13 cellular contexts compared by ENCODE assay signal in the genomic region with DNA sequence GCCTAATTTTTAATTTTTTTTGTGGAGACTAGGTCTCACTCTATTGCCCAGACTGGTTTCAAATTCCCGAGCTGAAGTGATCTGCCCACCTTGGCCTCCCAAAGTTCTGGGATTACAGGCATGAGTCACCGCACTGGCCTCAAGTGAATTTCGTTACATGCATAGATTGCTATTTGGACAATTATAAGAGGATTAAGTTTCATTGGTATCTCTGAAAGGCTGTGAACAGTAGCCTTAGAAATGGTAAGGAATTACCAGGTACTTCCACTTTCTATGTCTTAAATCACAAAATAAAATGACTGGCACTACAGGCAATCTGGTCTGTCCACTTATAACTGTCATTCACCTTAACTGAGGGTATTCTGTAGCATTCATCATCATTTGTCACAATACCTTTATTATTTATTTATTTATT. TPM values are rescaled to one million over a fixed set of nuclear protein-coding genes. Genes with fewer than 3 reads are reported as not detected.
DNase-seq lines count a peak whose midpoint lies in the region; ATAC-seq, FAIRE-seq and TF ChIP-seq lines count a peak whose summit lies in the region.
"Had no signal": no experiment of that assay in that cellular context is flagged by ENCODE, and none has a peak within 500 bp of the region (broad histone marks: within the 10 kb centered on the region; RNA-seq: fewer than 3 reads in every experiment).

No MANE protein-coding gene starts in this region.

- peaks cover 4 to 9% of the 10 kb centered on the region in 2 donors for H3K4me1 ChIP-seq in breast epithelium

- H3K27ac Mint-ChIP-seq in MCF 10A (ENCODE audit: low read depth, unreplicated experiment) = no peak overlapping the region
- H3K27ac Mint-ChIP-seq: activated B cell treated with CpG ODN at 0.5 μM for 24 hours; natural killer cell treated with Interleukin-12 subunit alpha and Interleukin-12 subunit beta and Interleukin-15 and Interleukin-18, amount 100 ng/mL, for 72 hours had no signal

- H3K4me3 ChIP-seq in breast epithelium (no peak overlapping the region), fibroblast of villous mesenchyme (ENCODE audit: low read depth, low read length) (no peak overlapping the region)

- no peak for TF ChIP-seq CTCF in MCF 10A (IDR thresholded peaks at IDR 0.05; ENCODE audit: unreplicated experiment)
- TF ChIP-seq CTCF in breast epithelium (IDR thresholded peaks at IDR 0.05) = no peak
- TF ChIP-seq CTCF in fibroblast of villous mesenchyme (IDR thresholded peaks at IDR 0.05; ENCODE audit: insufficient read depth, low read depth, low read length) = no peak

- H3K9me3 ChIP-seq in breast epithelium = no peaks in the 10 kb centered on the region

- DNase-seq in MCF 10A (ENCODE audit: unreplicated experiment) = peak; percentile 88
- no peak for DNase-seq in breast epithelium (ENCODE audit: low spot score in 2 of 2)
- DNase-seq in SW 1271 (lab: John Stamatoyannopoulos, UW) = peak; percentile 12 to 74
- DNase-seq in fibroblast of villous mesenchyme (ENCODE audit: low read depth) = peak; percentile 68
- DNase-seq in NCI-H1436 (lab: John Stamatoyannopoulos, UW) = no peak
- DNase-seq in NCI-H128 (lab: John Stamatoyannopoulos, UW; ENCODE audit: unreplicated experiment) = no peak
- DNase-seq in urothelium cell line (ENCODE audit: low spot score) = no peak
- DNase-seq: activated B cell treated with CpG ODN at 0.5 μM for 24 hours; activated effector memory CD4-positive, alpha-beta T cell treated with anti-CD3 and anti-CD28 coated beads, Interleukin-2, amount 50 U/mL, for 16 hours; NCI-H1105; stimulated activated CD4-positive, alpha-beta T cell treated with anti-CD3 and anti-CD28 coated beads, Interleukin-2, amount 100 ng/mL, for 48 hours had no signal

- no peaks in the 10 kb centered on the region for H3K27me3 ChIP-seq in breast epithelium

- H3K4me1 Mint-ChIP-seq in MCF 10A (ENCODE audit: insufficient read depth, unreplicated experiment) = peaks cover 16% of the 10 kb centered on the region

- H3K4me3 Mint-ChIP-seq in MCF 10A (ENCODE audit: unreplicated experiment) = no peak overlapping the region
- H3K4me3 Mint-ChIP-seq: activated B cell treated with CpG ODN at 0.5 μM for 24 hours; natural killer cell treated with Interleukin-12 subunit alpha and Interleukin-12 subunit beta and Interleukin-15 and Interleukin-18, amount 100 ng/mL, for 72 hours had no signal

- no peak overlapping the region for H3K27ac ChIP-seq in breast epithelium

- ATAC-seq in HG03521 (IDR thresholded peaks at IDR 0.05; ENCODE audit: unreplicated experiment) = no peak
- ATAC-seq: natural killer cell treated with Interleukin-12 subunit alpha and Interleukin-12 subunit beta and Interleukin-15 and Interleukin-18, amount 100 ng/mL, for 72 hours had no signal

- intact Hi-C loops in MCF 10A (cut with micrococcal nuclease) (no loop called here), breast epithelium (cut with DNase I; ENCODE audit: low total_unique reads) (no loop called here)

- no peak for FAIRE-seq in urothelium cell line (lab: Jason Lieb, UNC)

- POLR2A ChIA-PET in MCF 10A (lab: Yijun Ruan, JAX) = interaction anchor here (0.6 to 2.1 kb wide), 8 partner anchors 9 to 456 kb away, joined by 3 to 9 read pairs (median 7); partner anchors contain the start of gene ZC3H4

- BruUV-seq in MCF 10A (replicated peaks; lab: Mats Ljungman, UMichigan) = no TSS peak

- H3K36me3 Mint-ChIP-seq in MCF 10A (ENCODE audit: insufficient read depth, unreplicated experiment) = peaks cover 8% of the 10 kb centered on the region

- TF ChIP-seq POLR2A in breast epithelium (IDR thresholded peaks at IDR 0.05) = no peak

- H3K36me3 ChIP-seq in breast epithelium = no peaks in the 10 kb centered on the region

- no peaks in the 10 kb centered on the region for H3K9me3 Mint-ChIP-seq in MCF 10A (ENCODE audit: unreplicated experiment)
- H3K9me3 Mint-ChIP-seq: activated B cell treated with CpG ODN at 0.5 μM for 24 hours; natural killer cell treated with Interleukin-12 subunit alpha and Interleukin-12 subunit beta and Interleukin-15 and Interleukin-18, amount 100 ng/mL, for 72 hours had no signal

- H3K27me3 Mint-ChIP-seq in MCF 10A (ENCODE audit: insufficient read depth, unreplicated experiment) = no peaks in the 10 kb centered on the region
- H3K27me3 Mint-ChIP-seq: natural killer cell treated with Interleukin-12 subunit alpha and Interleukin-12 subunit beta and Interleukin-15 and Interleukin-18, amount 100 ng/mL, for 72 hours had no signal

- CTCF ChIA-PET in MCF 10A (lab: Yijun Ruan, JAX) = interaction anchor here (1.1 to 2.1 kb wide), 2 partner anchors 9 to 37 kb away, joined by 3 to 10 read pairs; no protein-coding TSS in a partner anchor

RNA-seq across cellular contexts. Expression of gene CCDC9, which starts 2.9 kb away (rescaled TPM):
- total RNA-seq in MCF 10A (2022) (35.0 and 39.0 TPM in 2 replicates), breast epithelium (10 to 100 TPM in 2 of 3 donors, 1 to 10 TPM in 1; 9.4 to 15.1 (median 14.8) TPM), fibroblast of villous mesenchyme (7.3 and 8.4 TPM in 2 replicates)

RNA-seq across cellular contexts. Expression of gene INAFM1, which starts 21.2 kb away (rescaled TPM):
- total RNA-seq in MCF 10A (2022) (15.0 and 16.8 TPM in 2 replicates), breast epithelium (10 to 100 TPM in 1 of 3 donors, 1 to 10 TPM in 2; 5.3 to 10.5 (median 7.2) TPM), fibroblast of villous mesenchyme (2.6 and 4.2 TPM in 2 replicates)

RNA-seq across cellular contexts. Expression of gene BBC3, which starts 22.5 kb away (rescaled TPM):
- total RNA-seq in MCF 10A (2022) (16.2 and 19.6 TPM in 2 replicates), breast epithelium (1 to 10 TPM; 4.5 to 7.5 (median 6.4) TPM), fibroblast of villous mesenchyme (6.0 and 14.2 TPM in 2 replicates)

RNA-seq across cellular contexts. Expression of gene C5AR1, which starts 56.2 kb away (rescaled TPM):
- total RNA-seq in MCF 10A (2022) (1.9 and 4.7 TPM in 2 replicates), breast epithelium (10 to 100 TPM in 2 of 3 donors, 1 to 10 TPM in 1; 7.5 to 20.0 (median 10.8) TPM), fibroblast of villous mesenchyme (0.32 and 0.43 TPM in 2 replicates)

Comparison
In these comparisons a context has a peak if more than half of its experiments do, and no peak if none do; other contexts are left out.
1. DNase-seq: peak in MCF 10A (single experiment), SW 1271 (2 of 2) and fibroblast of villous mesenchyme (single experiment); none in breast epithelium (0 of 2), NCI-H1436 (single experiment), NCI-H128 (single experiment) and urothelium cell line (single experiment).